8 cellular contexts compared by ENCODE assay signal in genomic region chr2:205682239-205683021, GRCh38. TPM values are rescaled to one million over a fixed set of nuclear protein-coding genes. Genes with fewer than 3 reads are reported as not detected.
A peak's percentile ranks its signal among the peaks of the same experiment; 100 is the strongest.
DNase-seq lines count a peak whose midpoint lies in the region; ATAC-seq and TF ChIP-seq lines count a peak whose summit lies in the region.

Gene NRP2, plus strand, starts transcription at chr2:205682501. Its CDS starts 790 bp downstream, at chr2:205683291.

- no peaks in the 10 kb centered on the region for H3K36me3 Mint-ChIP-seq in activated naive CD4-positive, alpha-beta T cell treated with anti-CD3 and anti-CD28 coated beads, Interleukin-2, amount 50 U/mL, for 24 hours
- H3K36me3 Mint-ChIP-seq in nephron progenitor cell (ENCODE audit: low read depth) = no peaks in the 10 kb centered on the region

- peaks cover 28% of the 10 kb centered on the region for H3K4me1 ChIP-seq in upper lobe of right lung

- ATAC-seq in GM21786 (IDR thresholded peaks at IDR 0.05; ENCODE audit: unreplicated experiment) (peak; percentile 64), upper lobe of right lung (peak; percentile 85)

- no peaks in the 10 kb centered on the region for H3K9me3 Mint-ChIP-seq in activated naive CD4-positive, alpha-beta T cell treated with anti-CD3 and anti-CD28 coated beads, Interleukin-2, amount 50 U/mL, for 24 hours
- no peaks in the 10 kb centered on the region for H3K9me3 Mint-ChIP-seq in nephron progenitor cell

- no peaks in the 10 kb centered on the region for H3K27me3 ChIP-seq in upper lobe of right lung

- peaks cover 43% of the 10 kb centered on the region for H3K4me1 Mint-ChIP-seq in activated naive CD4-positive, alpha-beta T cell treated with anti-CD3 and anti-CD28 coated beads, Interleukin-2, amount 50 U/mL, for 24 hours
- H3K4me1 Mint-ChIP-seq in nephron progenitor cell = peaks cover 86% of the 10 kb centered on the region

- TF ChIP-seq CTCF in nephron progenitor cell (IDR thresholded peaks at IDR 0.05) = no peak
- no peak for TF ChIP-seq CTCF in upper lobe of right lung (IDR thresholded peaks at IDR 0.05)

- H3K4me3 ChIP-seq in upper lobe of right lung = peak within 1 kb of the TSS; percentile 72

- H3K36me3 ChIP-seq in upper lobe of right lung = no peaks in the 10 kb centered on the region

- peaks cover 35% of the 10 kb centered on the region for H3K27me3 Mint-ChIP-seq in activated naive CD4-positive, alpha-beta T cell treated with anti-CD3 and anti-CD28 coated beads, Interleukin-2, amount 50 U/mL, for 24 hours
- H3K27me3 Mint-ChIP-seq in nephron progenitor cell (ENCODE audit: low read depth, poor library complexity) = peaks cover 6% of the 10 kb centered on the region

- H3K27ac ChIP-seq in upper lobe of right lung = peak within 1 kb of the TSS; percentile 81

- in situ Hi-C loops in KBM-7 (cut with MboI; ENCODE audit: low pct_unique_long_range_greater_than_20kb, low sequenced_read_pairs) = no loop called here

- H3K27ac Mint-ChIP-seq in activated naive CD4-positive, alpha-beta T cell treated with anti-CD3 and anti-CD28 coated beads, Interleukin-2, amount 50 U/mL, for 24 hours = peak within 1 kb of the TSS; percentile 74
- H3K27ac Mint-ChIP-seq in nephron progenitor cell = peak within 1 kb of the TSS; percentile 93

- DNase-seq in DMS53 (lab: John Stamatoyannopoulos, UW) = peak; percentile 94
- peak; percentile 71 for DNase-seq in KBM-7
- peak; percentile 86 for DNase-seq in RPMI8226
- peak; percentile 87 for DNase-seq in foreskin melanocyte
- DNase-seq in nephron progenitor cell = peak; percentile 87
- peak; percentile 91 for DNase-seq in upper lobe of right lung

- H3K4me3 Mint-ChIP-seq in activated naive CD4-positive, alpha-beta T cell treated with anti-CD3 and anti-CD28 coated beads, Interleukin-2, amount 50 U/mL, for 24 hours = peak within 1 kb of the TSS; percentile 87
- H3K4me3 Mint-ChIP-seq in nephron progenitor cell = peak within 1 kb of the TSS; percentile 94

- no peaks in the 10 kb centered on the region for H3K9me3 ChIP-seq in upper lobe of right lung

- intact Hi-C loops in upper lobe of right lung (cut with DNase I) = no loop called here

RNA-seq across cellular contexts. Expression of gene NRP2, which starts in this region (rescaled TPM):
- total RNA-seq in upper lobe of right lung = 75.3 TPM

Comparison
In these comparisons a context has a peak if more than half of its experiments do, and no peak if none do; other contexts are left out.
1. Peak in every context shown above with its lines: DNase-seq, ATAC-seq, H3K4me3 ChIP-seq and H3K27ac ChIP-seq.